1 cellular context compared by ENCODE assay signal in genomic region chr3:136141891-136142290, GRCh38.
TF ChIP-seq lines count a peak whose summit lies in the region.

No MANE protein-coding gene starts in this region.

TF ChIP-seq in HCT116, 20 proteins besides CTCF, POLR2A, EP300 and RAD21 (continued from another document):
- no peak for TF ChIP-seq EGR1 (IDR thresholded peaks at IDR 0.05; ENCODE audit: low read depth)
- TF ChIP-seq, protein P1, sequence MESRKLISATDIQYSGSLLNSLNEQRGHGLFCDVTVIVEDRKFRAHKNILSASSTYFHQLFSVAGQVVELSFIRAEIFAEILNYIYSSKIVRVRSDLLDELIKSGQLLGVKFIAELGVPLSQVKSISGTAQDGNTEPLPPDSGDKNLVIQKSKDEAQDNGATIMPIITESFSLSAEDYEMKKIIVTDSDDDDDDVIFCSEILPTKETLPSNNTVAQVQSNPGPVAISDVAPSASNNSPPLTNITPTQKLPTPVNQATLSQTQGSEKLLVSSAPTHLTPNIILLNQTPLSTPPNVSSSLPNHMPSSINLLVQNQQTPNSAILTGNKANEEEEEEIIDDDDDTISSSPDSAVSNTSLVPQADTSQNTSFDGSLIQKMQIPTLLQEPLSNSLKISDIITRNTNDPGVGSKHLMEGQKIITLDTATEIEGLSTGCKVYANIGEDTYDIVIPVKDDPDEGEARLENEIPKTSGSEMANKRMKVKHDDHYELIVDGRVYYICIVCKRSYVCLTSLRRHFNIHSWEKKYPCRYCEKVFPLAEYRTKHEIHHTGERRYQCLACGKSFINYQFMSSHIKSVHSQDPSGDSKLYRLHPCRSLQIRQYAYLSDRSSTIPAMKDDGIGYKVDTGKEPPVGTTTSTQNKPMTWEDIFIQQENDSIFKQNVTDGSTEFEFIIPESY (IDR thresholded peaks at IDR 0.05; ENCODE audit: extremely low read depth, insufficient replicate concordance, low read length), result no peak
